Comparison of ENCODE assay signal across 8 cellular contexts in the genomic region with DNA sequence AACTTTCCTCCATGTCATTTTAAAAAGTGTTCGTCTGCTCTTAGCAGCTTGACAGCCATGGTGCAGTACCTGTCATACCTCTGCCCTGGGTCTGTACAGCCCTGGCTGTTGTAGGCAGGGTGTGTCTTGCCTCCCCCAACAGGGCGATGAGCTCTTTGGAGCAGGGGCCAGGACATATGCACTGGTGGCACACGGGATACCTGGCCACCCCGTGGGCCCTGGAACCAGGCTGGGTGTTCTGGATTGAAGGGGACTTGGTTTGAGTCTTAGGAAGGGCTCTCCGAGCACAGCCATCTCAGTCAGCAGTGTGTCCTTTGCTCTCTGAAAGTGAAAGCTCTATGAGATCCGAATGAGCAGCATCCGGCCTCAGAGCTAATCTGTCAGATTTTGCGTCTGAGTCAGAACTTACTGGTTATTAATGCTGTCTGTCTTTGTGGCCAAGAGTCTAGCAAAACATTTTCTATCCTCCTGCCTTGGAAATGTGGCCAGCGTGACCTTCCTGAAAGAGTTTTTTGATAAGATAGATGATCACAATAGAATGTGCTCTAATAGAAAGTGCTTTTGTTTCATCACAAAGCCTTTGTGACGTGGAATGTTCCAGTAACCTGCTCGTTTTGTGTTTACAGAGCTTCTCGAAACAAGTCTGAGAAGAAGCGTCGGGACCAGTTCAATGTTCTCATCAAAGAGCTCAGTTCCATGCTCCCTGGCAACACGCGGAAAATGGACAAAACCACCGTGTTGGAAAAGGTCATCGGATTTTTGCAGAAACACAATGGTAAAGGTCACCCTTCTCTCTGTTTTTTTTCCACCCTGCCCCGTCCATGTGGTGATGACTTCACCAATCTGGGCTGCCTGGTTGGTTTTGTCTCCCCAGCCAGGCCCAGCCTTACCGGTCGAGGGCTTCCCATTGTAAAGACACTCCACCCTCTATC.
DNase-seq lines count a peak whose midpoint lies in the region; ATAC-seq and TF ChIP-seq lines count a peak whose summit lies in the region.

No MANE protein-coding gene starts in this region.

- H3K9me3 Mint-ChIP-seq in activated T-cell treated with anti-CD3 and anti-CD28 coated beads, Interleukin-2, amount 50 U/mL, for 4 hours = no peaks in the 10 kb centered on the region
- H3K9me3 Mint-ChIP-seq in glutamatergic neuron (ENCODE audit: unreplicated experiment) = peaks cover 1% of the 10 kb centered on the region

- TF ChIP-seq CTCF in GM12865 (IDR thresholded peaks at IDR 0.05; ENCODE audit: insufficient read depth, low read depth, low read length, missing control alignments) (no peak), glutamatergic neuron (IDR thresholded peaks at IDR 0.05; ENCODE audit: partially characterized antibody, unreplicated experiment) (no peak)

- no peaks in the 10 kb centered on the region for H3K36me3 Mint-ChIP-seq in activated T-cell treated with anti-CD3 and anti-CD28 coated beads, Interleukin-2, amount 50 U/mL, for 4 hours (ENCODE audit: insufficient read depth)
- no peaks in the 10 kb centered on the region for H3K36me3 Mint-ChIP-seq in glutamatergic neuron (ENCODE audit: unreplicated experiment)

- DNase-seq in GM12865 (ENCODE audit: low read depth) = peak; percentile 60
- DNase-seq in activated T-cell treated with anti-CD3 and anti-CD28 coated beads, Interleukin-2, amount 50 U/mL, for 4 hours = peak; percentile 16
- DNase-seq in glomerular visceral epithelial cell (ENCODE audit: extremely low spot score) = peak; percentile 64
- DNase-seq in HUDEP-2 (lab: John Stamatoyannopoulos, UW; ENCODE audit: unreplicated experiment in 76 of 76) = no peak
- DNase-seq in glutamatergic neuron = no peak

- peak overlapping the region; percentile 53 for H3K4me3 Mint-ChIP-seq in activated T-cell treated with anti-CD3 and anti-CD28 coated beads, Interleukin-2, amount 50 U/mL, for 4 hours
- H3K4me3 Mint-ChIP-seq in glutamatergic neuron (ENCODE audit: unreplicated experiment) = no peak overlapping the region

- ATAC-seq in HG02798 (IDR thresholded peaks at IDR 0.05; ENCODE audit: poor library complexity, unreplicated experiment) (peak; percentile 96), GM18858 (IDR thresholded peaks at IDR 0.05; ENCODE audit: unreplicated experiment) (no peak)
- ATAC-seq in activated T-cell treated with anti-CD3 and anti-CD28 coated beads, Interleukin-2, amount 50 U/mL, for 4 hours = peak; percentile 77 to 89

- no peaks in the 10 kb centered on the region for H3K27me3 Mint-ChIP-seq in activated T-cell treated with anti-CD3 and anti-CD28 coated beads, Interleukin-2, amount 50 U/mL, for 4 hours (ENCODE audit: low read depth)
- no peaks in the 10 kb centered on the region for H3K27me3 Mint-ChIP-seq in glutamatergic neuron (ENCODE audit: unreplicated experiment)

- H3K4me3 ChIP-seq in GM12865 (ENCODE audit: low read depth, low read length) (peak overlapping the region; percentile 16), skin epidermis (no peak overlapping the region)

- peaks cover 13% of the 10 kb centered on the region for H3K4me1 Mint-ChIP-seq in activated T-cell treated with anti-CD3 and anti-CD28 coated beads, Interleukin-2, amount 50 U/mL, for 4 hours (ENCODE audit: low read depth)
- no peaks in the 10 kb centered on the region for H3K4me1 Mint-ChIP-seq in glutamatergic neuron (ENCODE audit: low read depth, unreplicated experiment)

- H3K27ac ChIP-seq in skin epidermis = peak overlapping the region in 14 of 21 experiments; percentile 14 to 83 (median 58)

- no peak overlapping the region for H3K27ac Mint-ChIP-seq in glutamatergic neuron (ENCODE audit: unreplicated experiment)

Comparison
In these comparisons a context has a peak if more than half of its experiments do, and no peak if none do; other contexts are left out.
1. DNase-seq: peak in GM12865 (single experiment), activated T-cell treated with anti-CD3 and anti-CD28 coated beads, Interleukin-2, amount 50 U/mL, for 4 hours (single experiment) and glomerular visceral epithelial cell (single experiment); none in HUDEP-2 (0 of 76) and glutamatergic neuron (single experiment).